ENCODE assay signal across 1 cellular context in the genomic region with DNA sequence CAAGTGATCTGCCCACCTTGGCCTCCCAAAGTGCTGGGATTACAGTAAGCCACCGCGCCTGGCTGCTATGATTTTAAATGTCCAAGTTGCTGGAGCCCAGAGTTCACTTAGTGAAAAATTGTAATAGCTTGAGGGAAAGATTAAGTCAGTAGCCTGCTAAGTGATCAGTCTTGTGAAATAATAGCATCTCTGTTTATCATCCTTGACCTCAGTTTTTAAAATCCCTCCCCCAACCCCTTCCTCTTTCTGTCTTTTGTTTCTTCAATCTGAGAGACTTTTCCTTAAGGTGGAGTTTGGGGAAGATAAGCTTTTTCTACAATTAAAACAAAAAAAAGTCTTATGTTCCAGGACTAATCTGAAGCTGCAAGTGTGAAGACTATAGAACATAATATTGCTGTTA.
TF ChIP-seq lines count a peak whose summit lies in the region.

No MANE protein-coding gene starts in this region.

TF ChIP-seq in HepG2, 621 proteins besides CTCF, POLR2A, EP300 and RAD21 (continued from another document):
- TF ChIP-seq, protein P1, sequence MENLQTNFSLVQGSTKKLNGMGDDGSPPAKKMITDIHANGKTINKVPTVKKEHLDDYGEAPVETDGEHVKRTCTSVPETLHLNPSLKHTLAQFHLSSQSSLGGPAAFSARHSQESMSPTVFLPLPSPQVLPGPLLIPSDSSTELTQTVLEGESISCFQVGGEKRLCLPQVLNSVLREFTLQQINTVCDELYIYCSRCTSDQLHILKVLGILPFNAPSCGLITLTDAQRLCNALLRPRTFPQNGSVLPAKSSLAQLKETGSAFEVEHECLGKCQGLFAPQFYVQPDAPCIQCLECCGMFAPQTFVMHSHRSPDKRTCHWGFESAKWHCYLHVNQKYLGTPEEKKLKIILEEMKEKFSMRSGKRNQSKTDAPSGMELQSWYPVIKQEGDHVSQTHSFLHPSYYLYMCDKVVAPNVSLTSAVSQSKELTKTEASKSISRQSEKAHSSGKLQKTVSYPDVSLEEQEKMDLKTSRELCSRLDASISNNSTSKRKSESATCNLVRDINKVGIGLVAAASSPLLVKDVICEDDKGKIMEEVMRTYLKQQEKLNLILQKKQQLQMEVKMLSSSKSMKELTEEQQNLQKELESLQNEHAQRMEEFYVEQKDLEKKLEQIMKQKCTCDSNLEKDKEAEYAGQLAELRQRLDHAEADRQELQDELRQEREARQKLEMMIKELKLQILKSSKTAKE (CRISPR knock-in tag; IDR thresholded peaks at IDR 0.05; ENCODE audit: borderline replicate concordance): no peak
- no peak for TF ChIP-seq TOPORS (CRISPR knock-in tag; IDR thresholded peaks at IDR 0.05)
- TF ChIP-seq, protein P2, sequence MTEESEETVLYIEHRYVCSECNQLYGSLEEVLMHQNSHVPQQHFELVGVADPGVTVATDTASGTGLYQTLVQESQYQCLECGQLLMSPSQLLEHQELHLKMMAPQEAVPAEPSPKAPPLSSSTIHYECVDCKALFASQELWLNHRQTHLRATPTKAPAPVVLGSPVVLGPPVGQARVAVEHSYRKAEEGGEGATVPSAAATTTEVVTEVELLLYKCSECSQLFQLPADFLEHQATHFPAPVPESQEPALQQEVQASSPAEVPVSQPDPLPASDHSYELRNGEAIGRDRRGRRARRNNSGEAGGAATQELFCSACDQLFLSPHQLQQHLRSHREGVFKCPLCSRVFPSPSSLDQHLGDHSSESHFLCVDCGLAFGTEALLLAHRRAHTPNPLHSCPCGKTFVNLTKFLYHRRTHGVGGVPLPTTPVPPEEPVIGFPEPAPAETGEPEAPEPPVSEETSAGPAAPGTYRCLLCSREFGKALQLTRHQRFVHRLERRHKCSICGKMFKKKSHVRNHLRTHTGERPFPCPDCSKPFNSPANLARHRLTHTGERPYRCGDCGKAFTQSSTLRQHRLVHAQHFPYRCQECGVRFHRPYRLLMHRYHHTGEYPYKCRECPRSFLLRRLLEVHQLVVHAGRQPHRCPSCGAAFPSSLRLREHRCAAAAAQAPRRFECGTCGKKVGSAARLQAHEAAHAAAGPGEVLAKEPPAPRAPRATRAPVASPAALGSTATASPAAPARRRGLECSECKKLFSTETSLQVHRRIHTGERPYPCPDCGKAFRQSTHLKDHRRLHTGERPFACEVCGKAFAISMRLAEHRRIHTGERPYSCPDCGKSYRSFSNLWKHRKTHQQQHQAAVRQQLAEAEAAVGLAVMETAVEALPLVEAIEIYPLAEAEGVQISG (CRISPR knock-in tag; IDR thresholded peaks at IDR 0.05): no peak
- no peak for TF ChIP-seq ATF1 (CRISPR knock-in tag; IDR thresholded peaks at IDR 0.05)
